ENCODE assay signal across 1 cellular context in the genomic region with DNA sequence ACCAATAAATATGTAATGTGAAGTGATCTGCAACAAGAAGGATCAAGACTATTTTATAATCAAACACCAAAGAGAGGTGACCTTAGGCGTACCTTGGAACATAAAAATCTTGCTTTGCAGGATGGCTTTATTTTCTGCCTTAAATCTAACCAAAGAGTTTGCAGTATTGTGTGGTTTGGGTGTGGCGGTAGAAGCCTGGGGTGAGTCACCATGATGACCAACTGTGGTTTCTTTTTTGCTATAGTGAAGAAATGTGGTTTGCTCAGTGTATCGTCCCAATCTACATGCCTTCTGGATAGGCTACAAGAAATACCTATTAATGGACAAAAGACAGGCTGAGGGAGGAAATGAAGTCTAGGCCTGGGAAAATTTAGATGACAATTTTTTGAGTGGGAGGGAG.
TF ChIP-seq lines count a peak whose summit lies in the region.

No MANE protein-coding gene starts in this region.

TF ChIP-seq in K562, 482 proteins besides CTCF, POLR2A, EP300 and RAD21 (continued from another document and continues in another):
- TF ChIP-seq, protein P1, sequence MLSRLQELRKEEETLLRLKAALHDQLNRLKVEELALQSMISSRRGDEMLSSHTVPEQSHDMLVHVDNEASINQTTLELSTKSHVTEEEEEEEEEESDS (CRISPR knock-in tag; IDR thresholded peaks at IDR 0.05) = no peak
- TF ChIP-seq MBD2 (IDR thresholded peaks at IDR 0.05; ENCODE audit: borderline replicate concordance, low read depth) (no peak), FOSL1 (tag; conservative IDR thresholded peaks at IDR 0.05) (peak; percentile 98), NUFIP1 (IDR thresholded peaks at IDR 0.05; ENCODE audit: partially characterized antibody) (no peak), ELF1 (tag; IDR thresholded peaks at IDR 0.05) (no peak), ZNF347 (CRISPR knock-in tag; IDR thresholded peaks at IDR 0.05; ENCODE audit: low read depth) (no peak), FOS (IDR thresholded peaks at IDR 0.05; ENCODE audit: extremely low read depth, insufficient read length) (peak; percentile 45), TARDBP (IDR thresholded peaks at IDR 0.05) (no peak), KLF1 (tag; IDR thresholded peaks at IDR 0.05) (0 out of 2 replicates have a peak, but pooled peaks have one; percentile 57), DIDO1 (tag; IDR thresholded peaks at IDR 0.05; ENCODE audit: low read depth) (no peak), HLTF (IDR thresholded peaks at IDR 0.05) (no peak), SP2 (IDR thresholded peaks at IDR 0.05; ENCODE audit: extremely low read depth, low read depth, low read length, poor library complexity, severe bottlenecking) (no peak), LCOR (CRISPR knock-in tag; IDR thresholded peaks at IDR 0.05) (peak; percentile 54; the same call in 1 of the 2 replicates), RBM14 (IDR thresholded peaks at IDR 0.05; ENCODE audit: borderline replicate concordance, insufficient read depth, low read depth, low read length) (no peak), ZNF766 (CRISPR knock-in tag; conservative IDR thresholded peaks at IDR 0.05) (peak; percentile 69; the same call in 1 of the 2 replicates), OTX1 (CRISPR knock-in tag; IDR thresholded peaks at IDR 0.05) (no peak), ARID1B (IDR thresholded peaks at IDR 0.05) (peak; percentile 77), HDAC2 (IDR thresholded peaks at IDR 0.05) (peak; percentile 40; the same call in 1 of the 2 replicates), SMAD4 (CRISPR knock-in tag; conservative IDR thresholded peaks at IDR 0.05) (no peak), HDGF (IDR thresholded peaks at IDR 0.05) (no peak), SMARCC2 (IDR thresholded peaks at IDR 0.05; ENCODE audit: low read depth) (0 out of 2 replicates have a peak, but pooled peaks have one; percentile 47), ZNF717 (CRISPR knock-in tag; IDR thresholded peaks at IDR 0.05) (no peak), KDM1A (IDR thresholded peaks at IDR 0.05) (peak; percentile 77 to 82), NR1H2 (CRISPR knock-in tag; IDR thresholded peaks at IDR 0.05) (no peak), ESRRA (IDR thresholded peaks at IDR 0.05; ENCODE audit: borderline replicate concordance, low read depth) (peak; percentile 74; the same call in 1 of the 2 replicates), GTF2E2 (tag; IDR thresholded peaks at IDR 0.05) (no peak), ZZZ3 (IDR thresholded peaks at IDR 0.05) (no peak), JUND (IDR thresholded peaks at IDR 0.05; ENCODE audit: borderline replicate concordance, low read depth, low read length) (peak; percentile 95), JUND (tag; IDR thresholded peaks at IDR 0.05; ENCODE audit: borderline replicate concordance, low read depth, low read length) (peak; percentile 92), ZNF551 (CRISPR knock-in tag; IDR thresholded peaks at IDR 0.05) (no peak), NFE2 (IDR thresholded peaks at IDR 0.05; ENCODE audit: low read depth) (0 out of 2 replicates have a peak, but pooled peaks have one; percentile 13), ZBTB8A (IDR thresholded peaks at IDR 0.05; ENCODE audit: partially characterized antibody) (no peak), PCBP1 (IDR thresholded peaks at IDR 0.05; ENCODE audit: low read depth, low read length, poor library complexity, severe bottlenecking) (no peak), DPF2 (IDR thresholded peaks at IDR 0.05) (peak; percentile 62; the same call in 1 of the 2 replicates), GTF2F1 (IDR thresholded peaks at IDR 0.05; ENCODE audit: low read depth, low read length) (no peak), CBFA2T3 (IDR thresholded peaks at IDR 0.05) (peak; percentile 48; the same call in 1 of the 2 replicates), RBM17 (IDR thresholded peaks at IDR 0.05; ENCODE audit: borderline replicate concordance, low read depth, low read length) (no peak), NEUROD1 (IDR thresholded peaks at IDR 0.05; ENCODE audit: borderline replicate concordance, low read depth, low read length, partially characterized antibody) (no peak), NFIX (CRISPR knock-in tag; IDR thresholded peaks at IDR 0.05; ENCODE audit: low read depth) (no peak), PKNOX1 (IDR thresholded peaks at IDR 0.05) (no peak)
- TF ChIP-seq, protein P2, sequence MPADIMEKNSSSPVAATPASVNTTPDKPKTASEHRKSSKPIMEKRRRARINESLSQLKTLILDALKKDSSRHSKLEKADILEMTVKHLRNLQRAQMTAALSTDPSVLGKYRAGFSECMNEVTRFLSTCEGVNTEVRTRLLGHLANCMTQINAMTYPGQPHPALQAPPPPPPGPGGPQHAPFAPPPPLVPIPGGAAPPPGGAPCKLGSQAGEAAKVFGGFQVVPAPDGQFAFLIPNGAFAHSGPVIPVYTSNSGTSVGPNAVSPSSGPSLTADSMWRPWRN (IDR thresholded peaks at IDR 0.05; ENCODE audit: low read depth) = 0 out of 2 replicates have a peak, but pooled peaks have one; percentile 29
- TF ChIP-seq, protein P3, sequence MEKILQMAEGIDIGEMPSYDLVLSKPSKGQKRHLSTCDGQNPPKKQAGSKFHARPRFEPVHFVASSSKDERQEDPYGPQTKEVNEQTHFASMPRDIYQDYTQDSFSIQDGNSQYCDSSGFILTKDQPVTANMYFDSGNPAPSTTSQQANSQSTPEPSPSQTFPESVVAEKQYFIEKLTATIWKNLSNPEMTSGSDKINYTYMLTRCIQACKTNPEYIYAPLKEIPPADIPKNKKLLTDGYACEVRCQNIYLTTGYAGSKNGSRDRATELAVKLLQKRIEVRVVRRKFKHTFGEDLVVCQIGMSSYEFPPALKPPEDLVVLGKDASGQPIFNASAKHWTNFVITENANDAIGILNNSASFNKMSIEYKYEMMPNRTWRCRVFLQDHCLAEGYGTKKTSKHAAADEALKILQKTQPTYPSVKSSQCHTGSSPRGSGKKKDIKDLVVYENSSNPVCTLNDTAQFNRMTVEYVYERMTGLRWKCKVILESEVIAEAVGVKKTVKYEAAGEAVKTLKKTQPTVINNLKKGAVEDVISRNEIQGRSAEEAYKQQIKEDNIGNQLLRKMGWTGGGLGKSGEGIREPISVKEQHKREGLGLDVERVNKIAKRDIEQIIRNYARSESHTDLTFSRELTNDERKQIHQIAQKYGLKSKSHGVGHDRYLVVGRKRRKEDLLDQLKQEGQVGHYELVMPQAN (IDR thresholded peaks at IDR 0.05; ENCODE audit: borderline replicate concordance) = no peak
- TF ChIP-seq, protein P4, sequence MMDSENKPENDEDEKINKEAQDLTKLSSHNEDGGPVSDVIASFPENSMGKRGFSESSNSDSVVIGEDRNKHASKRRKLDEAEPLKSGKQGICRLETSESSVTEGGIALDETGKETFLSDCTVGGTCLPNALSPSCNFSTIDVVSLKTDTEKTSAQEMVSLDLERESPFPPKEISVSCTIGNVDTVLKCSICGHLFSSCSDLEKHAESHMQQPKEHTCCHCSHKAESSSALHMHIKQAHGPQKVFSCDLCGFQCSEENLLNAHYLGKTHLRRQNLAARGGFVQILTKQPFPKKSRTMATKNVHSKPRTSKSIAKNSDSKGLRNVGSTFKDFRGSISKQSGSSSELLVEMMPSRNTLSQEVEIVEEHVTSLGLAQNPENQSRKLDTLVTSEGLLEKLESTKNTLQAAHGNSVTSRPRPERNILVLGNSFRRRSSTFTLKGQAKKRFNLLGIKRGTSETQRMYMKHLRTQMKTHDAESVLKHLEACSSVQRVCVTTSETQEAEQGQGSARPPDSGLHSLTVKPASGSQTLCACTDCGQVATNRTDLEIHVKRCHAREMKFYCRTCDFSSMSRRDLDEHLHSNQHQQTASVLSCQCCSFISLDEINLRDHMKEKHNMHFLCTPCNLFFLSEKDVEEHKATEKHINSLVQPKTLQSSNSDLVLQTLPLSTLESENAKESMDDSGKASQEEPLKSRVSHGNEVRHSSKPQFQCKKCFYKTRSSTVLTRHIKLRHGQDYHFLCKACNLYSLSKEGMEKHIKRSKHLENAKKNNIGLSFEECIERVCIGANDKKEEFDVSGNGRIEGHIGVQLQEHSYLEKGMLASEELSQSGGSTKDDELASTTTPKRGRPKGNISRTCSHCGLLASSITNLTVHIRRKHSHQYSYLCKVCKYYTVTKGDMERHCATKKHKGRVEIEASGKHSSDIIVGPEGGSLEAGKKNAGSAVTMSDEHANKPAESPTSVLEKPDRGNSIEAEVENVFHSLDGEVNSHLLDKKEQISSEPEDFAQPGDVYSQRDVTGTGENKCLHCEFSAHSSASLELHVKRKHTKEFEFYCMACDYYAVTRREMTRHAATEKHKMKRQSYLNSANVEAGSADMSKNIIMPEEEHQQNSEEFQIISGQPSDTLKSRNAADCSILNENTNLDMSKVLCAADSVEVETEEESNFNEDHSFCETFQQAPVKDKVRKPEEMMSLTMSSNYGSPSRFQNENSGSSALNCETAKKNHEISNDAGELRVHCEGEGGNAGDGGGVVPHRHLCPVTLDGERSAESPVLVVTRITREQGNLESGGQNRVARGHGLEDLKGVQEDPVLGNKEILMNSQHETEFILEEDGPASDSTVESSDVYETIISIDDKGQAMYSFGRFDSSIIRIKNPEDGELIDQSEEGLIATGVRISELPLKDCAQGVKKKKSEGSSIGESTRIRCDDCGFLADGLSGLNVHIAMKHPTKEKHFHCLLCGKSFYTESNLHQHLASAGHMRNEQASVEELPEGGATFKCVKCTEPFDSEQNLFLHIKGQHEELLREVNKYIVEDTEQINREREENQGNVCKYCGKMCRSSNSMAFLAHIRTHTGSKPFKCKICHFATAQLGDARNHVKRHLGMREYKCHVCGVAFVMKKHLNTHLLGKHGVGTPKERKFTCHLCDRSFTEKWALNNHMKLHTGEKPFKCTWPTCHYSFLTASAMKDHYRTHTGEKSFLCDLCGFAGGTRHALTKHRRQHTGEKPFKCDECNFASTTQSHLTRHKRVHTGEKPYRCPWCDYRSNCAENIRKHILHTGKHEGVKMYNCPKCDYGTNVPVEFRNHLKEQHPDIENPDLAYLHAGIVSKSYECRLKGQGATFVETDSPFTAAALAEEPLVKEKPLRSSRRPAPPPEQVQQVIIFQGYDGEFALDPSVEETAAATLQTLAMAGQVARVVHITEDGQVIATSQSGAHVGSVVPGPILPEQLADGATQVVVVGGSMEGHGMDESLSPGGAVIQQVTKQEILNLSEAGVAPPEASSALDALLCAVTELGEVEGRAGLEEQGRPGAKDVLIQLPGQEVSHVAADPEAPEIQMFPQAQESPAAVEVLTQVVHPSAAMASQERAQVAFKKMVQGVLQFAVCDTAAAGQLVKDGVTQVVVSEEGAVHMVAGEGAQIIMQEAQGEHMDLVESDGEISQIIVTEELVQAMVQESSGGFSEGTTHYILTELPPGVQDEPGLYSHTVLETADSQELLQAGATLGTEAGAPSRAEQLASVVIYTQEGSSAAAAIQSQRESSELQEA (IDR thresholded peaks at IDR 0.05; ENCODE audit: low read depth) = no peak
- TF ChIP-seq, protein P5, sequence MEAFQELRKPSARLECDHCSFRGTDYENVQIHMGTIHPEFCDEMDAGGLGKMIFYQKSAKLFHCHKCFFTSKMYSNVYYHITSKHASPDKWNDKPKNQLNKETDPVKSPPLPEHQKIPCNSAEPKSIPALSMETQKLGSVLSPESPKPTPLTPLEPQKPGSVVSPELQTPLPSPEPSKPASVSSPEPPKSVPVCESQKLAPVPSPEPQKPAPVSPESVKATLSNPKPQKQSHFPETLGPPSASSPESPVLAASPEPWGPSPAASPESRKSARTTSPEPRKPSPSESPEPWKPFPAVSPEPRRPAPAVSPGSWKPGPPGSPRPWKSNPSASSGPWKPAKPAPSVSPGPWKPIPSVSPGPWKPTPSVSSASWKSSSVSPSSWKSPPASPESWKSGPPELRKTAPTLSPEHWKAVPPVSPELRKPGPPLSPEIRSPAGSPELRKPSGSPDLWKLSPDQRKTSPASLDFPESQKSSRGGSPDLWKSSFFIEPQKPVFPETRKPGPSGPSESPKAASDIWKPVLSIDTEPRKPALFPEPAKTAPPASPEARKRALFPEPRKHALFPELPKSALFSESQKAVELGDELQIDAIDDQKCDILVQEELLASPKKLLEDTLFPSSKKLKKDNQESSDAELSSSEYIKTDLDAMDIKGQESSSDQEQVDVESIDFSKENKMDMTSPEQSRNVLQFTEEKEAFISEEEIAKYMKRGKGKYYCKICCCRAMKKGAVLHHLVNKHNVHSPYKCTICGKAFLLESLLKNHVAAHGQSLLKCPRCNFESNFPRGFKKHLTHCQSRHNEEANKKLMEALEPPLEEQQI (IDR thresholded peaks at IDR 0.05) = no peak
- TF ChIP-seq, protein P6, sequence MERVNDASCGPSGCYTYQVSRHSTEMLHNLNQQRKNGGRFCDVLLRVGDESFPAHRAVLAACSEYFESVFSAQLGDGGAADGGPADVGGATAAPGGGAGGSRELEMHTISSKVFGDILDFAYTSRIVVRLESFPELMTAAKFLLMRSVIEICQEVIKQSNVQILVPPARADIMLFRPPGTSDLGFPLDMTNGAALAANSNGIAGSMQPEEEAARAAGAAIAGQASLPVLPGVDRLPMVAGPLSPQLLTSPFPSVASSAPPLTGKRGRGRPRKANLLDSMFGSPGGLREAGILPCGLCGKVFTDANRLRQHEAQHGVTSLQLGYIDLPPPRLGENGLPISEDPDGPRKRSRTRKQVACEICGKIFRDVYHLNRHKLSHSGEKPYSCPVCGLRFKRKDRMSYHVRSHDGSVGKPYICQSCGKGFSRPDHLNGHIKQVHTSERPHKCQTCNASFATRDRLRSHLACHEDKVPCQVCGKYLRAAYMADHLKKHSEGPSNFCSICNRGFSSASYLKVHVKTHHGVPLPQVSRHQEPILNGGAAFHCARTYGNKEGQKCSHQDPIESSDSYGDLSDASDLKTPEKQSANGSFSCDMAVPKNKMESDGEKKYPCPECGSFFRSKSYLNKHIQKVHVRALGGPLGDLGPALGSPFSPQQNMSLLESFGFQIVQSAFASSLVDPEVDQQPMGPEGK (CRISPR knock-in tag; IDR thresholded peaks at IDR 0.05; ENCODE audit: borderline replicate concordance) = no peak
- TF ChIP-seq, protein P7, sequence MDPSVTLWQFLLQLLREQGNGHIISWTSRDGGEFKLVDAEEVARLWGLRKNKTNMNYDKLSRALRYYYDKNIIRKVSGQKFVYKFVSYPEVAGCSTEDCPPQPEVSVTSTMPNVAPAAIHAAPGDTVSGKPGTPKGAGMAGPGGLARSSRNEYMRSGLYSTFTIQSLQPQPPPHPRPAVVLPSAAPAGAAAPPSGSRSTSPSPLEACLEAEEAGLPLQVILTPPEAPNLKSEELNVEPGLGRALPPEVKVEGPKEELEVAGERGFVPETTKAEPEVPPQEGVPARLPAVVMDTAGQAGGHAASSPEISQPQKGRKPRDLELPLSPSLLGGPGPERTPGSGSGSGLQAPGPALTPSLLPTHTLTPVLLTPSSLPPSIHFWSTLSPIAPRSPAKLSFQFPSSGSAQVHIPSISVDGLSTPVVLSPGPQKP (CRISPR knock-in tag; IDR thresholded peaks at IDR 0.05) = no peak
